Comparison of ENCODE assay signal across 23 cellular contexts in genomic region chr2:29916571-29916970, GRCh38. TPM values are rescaled to one million over a fixed set of nuclear protein-coding genes. Genes with fewer than 3 reads are reported as not detected.
"Had no signal": no experiment of that assay in that cellular context is flagged by ENCODE, and none has a peak within 500 bp of the region (broad histone marks: within the 10 kb centered on the region; RNA-seq: fewer than 3 reads in every experiment).

No MANE protein-coding gene starts in this region.

- ATAC-seq: activated CD4-positive, alpha-beta T cell treated with anti-CD3 and anti-CD28 coated beads for 36 hours; esophagus mucosa; heart right ventricle; natural killer cell had no signal

- H3K4me2 ChIP-seq: smooth muscle cell had no signal

- H3K27ac ChIP-seq: heart right ventricle, left ventricle myocardium inferior, right atrium auricular region, suprapubic skin, tibial artery had no signal

- H3K9me3 ChIP-seq: heart right ventricle, left ventricle myocardium inferior, right atrium auricular region, suprapubic skin, tibial artery had no signal

- H3K36me3 ChIP-seq: heart right ventricle, left ventricle myocardium inferior, right atrium auricular region, suprapubic skin, tibial artery had no signal

- H3K4me3 ChIP-seq: heart right ventricle, left ventricle myocardium inferior, lung, right atrium auricular region, smooth muscle cell, suprapubic skin, tibial artery had no signal

- DNase-seq: activated CD4-positive, alpha-beta T cell treated with anti-CD3 and anti-CD28 coated beads for 36 hours; activated CD4-positive, CD25-positive, alpha-beta regulatory T cell; activated effector memory CD4-positive, alpha-beta T cell treated with Interleukin-2 at 50 U/mL for 16 hours; activated naive CD4-positive, alpha-beta T cell treated with Interleukin-2 at 50 U/mL for 16 hours; anterior cingulate cortex; endodermal cell; foreskin melanocyte; heart right ventricle; left ventricle myocardium inferior; mesendoderm; natural killer cell; stimulated activated CD4-positive, alpha-beta T cell treated with anti-CD3 and anti-CD28 coated beads, Interleukin-2, amount 100 ng/mL, for 24 hours; stimulated activated naive CD4-positive, alpha-beta T cell; tibial artery had no signal

RNA-seq across cellular contexts. Expression of gene ALK, which starts 4.8 kb away (rescaled TPM):
- total RNA-seq: activated CD4-positive, alpha-beta T cell treated with anti-CD3 and anti-CD28 coated beads for 36 hours; bronchial epithelial cell; glomerular endothelial cell; mononuclear cell; natural killer cell; pulmonary artery endothelial cell had no signal
